ENCODE assay signal across 20 cellular contexts in the genomic region with DNA sequence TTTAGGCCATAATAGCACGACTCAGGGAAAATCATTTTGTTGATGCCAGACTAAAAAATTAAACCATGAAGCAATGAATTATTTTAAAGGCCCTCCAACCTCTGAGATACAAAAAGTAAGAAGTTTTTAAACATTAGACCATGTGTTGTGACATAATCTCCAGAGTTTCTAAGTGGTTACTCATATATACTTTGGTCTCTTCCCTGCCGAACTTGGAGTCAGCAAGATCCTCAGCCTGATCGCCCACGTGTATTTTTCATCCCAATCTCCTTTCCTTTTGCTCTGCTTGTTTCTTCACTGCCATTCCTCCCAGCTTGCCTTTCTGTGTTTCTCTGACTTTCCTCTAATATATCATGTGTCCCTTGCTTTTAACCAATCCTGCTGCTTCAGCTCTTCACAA. TPM values are rescaled to one million over a fixed set of nuclear protein-coding genes. Genes with fewer than 3 reads are reported as not detected.
DNase-seq lines count a peak whose midpoint lies in the region; ATAC-seq and TF ChIP-seq lines count a peak whose summit lies in the region.
"Had no signal": no experiment of that assay in that cellular context is flagged by ENCODE, and none has a peak within 500 bp of the region (broad histone marks: within the 10 kb centered on the region; RNA-seq: fewer than 3 reads in every experiment).

No MANE protein-coding gene starts in this region.

- H3K23ac ChIP-seq in IMR-90 (ENCODE audit: low read depth, low read length), result no peak overlapping the region

- no peaks in the 10 kb centered on the region for H3K9me3 ChIP-seq in IMR-90 (ENCODE audit: control insufficient read depth, insufficient read depth, low read length)
- H3K9me3 ChIP-seq: heart right ventricle, pancreas, SK-N-SH had no signal

- H3K4me3 ChIP-seq in IMR-90 (ENCODE audit: insufficient read depth, low read depth, low read length), result no peak overlapping the region
- no peak overlapping the region for H3K4me3 ChIP-seq in epithelial cell of esophagus (ENCODE audit: low read length)
- H3K4me3 ChIP-seq: dorsolateral prefrontal cortex, heart right ventricle, pancreas had no signal

- no peak overlapping the region for H2BK120ac ChIP-seq in IMR-90 (ENCODE audit: low read depth, low read length)

- in situ Hi-C loops in IMR-90 (cut with MboI; ENCODE audit: low sequenced_read_pairs), result no loop called here

- peak overlapping the region; percentile 28 for H2BK5ac ChIP-seq in IMR-90 (ENCODE audit: low read depth, low read length, poor library complexity, severe bottlenecking)

- H3K14ac ChIP-seq in IMR-90 (replicated peaks; ENCODE audit: low read depth, low read length), result no peak overlapping the region

- H2AK5ac ChIP-seq in IMR-90 (ENCODE audit: low read depth, low read length), result no peak overlapping the region

- no peak overlapping the region for H4K5ac ChIP-seq in IMR-90 (ENCODE audit: low read depth, low read length)

- peaks cover 38 to 49% of the 10 kb centered on the region in 2 experiments for H3K79me1 ChIP-seq in IMR-90 (ENCODE audit: low read depth in 1 of 2, low read length in 2 of 2)

- no CpG with 5 or more reads among the region's 4 CpGs for WGBS in IMR-90 (ENCODE audit: extremely low coverage in 2 of 2, insufficient read length in 1 of 2), 2 experiments

- POLR2A ChIA-PET in IMR-90 (lab: Charles Lee; ENCODE audit: unreplicated experiment), result interaction anchor here (0.5 kb wide), 1 partner anchor 11 kb away, joined by 4 read pairs; no protein-coding TSS in a partner anchor

- intact Hi-C loops in IMR-90 (cut with micrococcal nuclease), result no loop called here

- peak overlapping the region; percentile 65 for H3K4me2 ChIP-seq in IMR-90 (ENCODE audit: low read depth, low read length)
- H3K4me2 ChIP-seq: SK-N-SH had no signal

- H4K20me1 ChIP-seq in IMR-90 (ENCODE audit: insufficient read depth, low read length), result no peaks in the 10 kb centered on the region

- H3K27ac ChIP-seq in IMR-90 (ENCODE audit: insufficient read depth, low read length), result peak overlapping the region; percentile 62
- H3K27ac ChIP-seq: dorsolateral prefrontal cortex, heart right ventricle, pancreas had no signal

- H3K9ac ChIP-seq in IMR-90 (ENCODE audit: low read depth, low read length), result no peak overlapping the region; the same call in 1 of the 2 replicates
- H3K9ac ChIP-seq: SK-N-SH had no signal

- TF ChIP-seq RAD21 in IMR-90 (IDR thresholded peaks at IDR 0.05; ENCODE audit: low read length), result no peak

- H3K4me1 ChIP-seq in IMR-90 (ENCODE audit: control insufficient read depth, insufficient read depth, low read length), result peaks cover 6% of the 10 kb centered on the region

- H3K9me1 ChIP-seq in IMR-90 (ENCODE audit: insufficient read depth, low read length), result 0 out of 2 replicates have a peak, but pooled peaks cover 5% of the 10 kb centered on the region

- no peak overlapping the region for H4K91ac ChIP-seq in IMR-90 (ENCODE audit: insufficient read depth, low read depth, low read length)

- H3K4ac ChIP-seq in IMR-90 (ENCODE audit: low read depth, low read length), result no peak overlapping the region

- H3K27me3 ChIP-seq in IMR-90 (ENCODE audit: control insufficient read depth, insufficient read depth, low read length), result no peaks in the 10 kb centered on the region
- H3K27me3 ChIP-seq: dorsolateral prefrontal cortex, heart right ventricle, pancreas had no signal

- TF ChIP-seq POLR2A in IMR-90 (IDR thresholded peaks at IDR 0.05; ENCODE audit: low read depth, low read length), result no peak

- peak overlapping the region in 1 of 2 experiments; percentile 13; a peak in 1 of 4 replicates for H4K8ac ChIP-seq in IMR-90 (ENCODE audit: low read depth in 2 of 2, low read length in 2 of 2)

- TF ChIP-seq CTCF in IMR-90 (conservative IDR thresholded peaks at IDR 0.05; ENCODE audit: low read depth, low read length), result no peak
- no peak for TF ChIP-seq CTCF in epithelial cell of esophagus (IDR thresholded peaks at IDR 0.05; ENCODE audit: insufficient read depth, low read depth, low read length, missing control alignments)

- ATAC-seq in IMR-90 (ENCODE audit: low read depth) (peak; percentile 8), HG02885 (IDR thresholded peaks at IDR 0.05; ENCODE audit: poor library complexity, unreplicated experiment) (no peak), GM19395 (IDR thresholded peaks at IDR 0.05; ENCODE audit: unreplicated experiment) (no peak)
- ATAC-seq: activated CD8-positive, alpha-beta T cell treated with anti-CD3 and anti-CD28 coated beads for 36 hours; heart right ventricle; left cardiac atrium; pancreas; T-helper 17 cell had no signal

- dilution Hi-C loops in IMR-90 (cut with HindIII; ENCODE audit: low sequenced_read_pairs, unreplicated experiment), result no loop called here

- DNase-seq in AG08396 (ENCODE audit: low spot score), result peak; percentile 20
- peak; percentile 94 for DNase-seq in IMR-90
- peak; percentile 34 for DNase-seq in epithelial cell of esophagus (ENCODE audit: low read depth)
- DNase-seq in kidney tubule cell (ENCODE audit: low spot score), result peak; percentile 24
- DNase-seq in occipital lobe (lab: John Stamatoyannopoulos, UW), result no peak
- no peak for DNase-seq in ureter (ENCODE audit: low spot score)
- DNase-seq: activated CD8-positive, alpha-beta T cell treated with anti-CD3 and anti-CD28 coated beads for 36 hours; activated naive CD8-positive, alpha-beta T cell treated with anti-CD3 and anti-CD28 coated beads for 36 hours; cerebellar nuclear complex; DMS53; dorsolateral prefrontal cortex; heart right ventricle; Kasumi-1; left cardiac atrium; pancreas; SK-N-SH; substantia nigra; T-helper 17 cell had no signal

- no peak overlapping the region for H2AK9ac ChIP-seq in IMR-90 (replicated peaks; ENCODE audit: low read depth, low read length, poor library complexity)

- H3K18ac ChIP-seq in IMR-90 (ENCODE audit: low read depth, low read length), result no peak overlapping the region; the same call in 1 of the 2 replicates

- BruUV-seq in IMR-90 (replicated peaks; lab: Mats Ljungman, UMichigan), result no TSS peak

- H3K56ac ChIP-seq in IMR-90 (ENCODE audit: extremely low read depth, insufficient read depth, low read length), result no peak overlapping the region

- H3K36me3 ChIP-seq in IMR-90 (ENCODE audit: control insufficient read depth, insufficient read depth, low read length), result peaks cover 3% of the 10 kb centered on the region
- H3K36me3 ChIP-seq: pancreas had no signal

- no peak overlapping the region for H2AFZ ChIP-seq in IMR-90 (replicated peaks; ENCODE audit: low read length, poor library complexity)

- no peak overlapping the region for H2BK20ac ChIP-seq in IMR-90 (ENCODE audit: low read depth, low read length)

- H2BK15ac ChIP-seq in IMR-90 (ENCODE audit: low read depth, low read length), result no peak overlapping the region

- CTCF ChIA-PET in IMR-90 (lab: Yijun Ruan, JAX), result no interaction called here

TF ChIP-seq in IMR-90, 13 proteins besides CTCF, POLR2A, EP300 and RAD21:
- TF ChIP-seq MXI1 (IDR thresholded peaks at IDR 0.05; ENCODE audit: borderline replicate concordance, low read depth, low read length) (peak; percentile 71; the same call in 1 of the 2 replicates), CEBPB (IDR thresholded peaks at IDR 0.05; ENCODE audit: low read depth, low read length) (peak; percentile 85), FOS (IDR thresholded peaks at IDR 0.05; ENCODE audit: low read depth, low read length) (peak; percentile 43; the same call in 1 of the 2 replicates), CHD1 (IDR thresholded peaks at IDR 0.05; ENCODE audit: low read depth, low read length) (no peak), SMC3 (IDR thresholded peaks at IDR 0.05; ENCODE audit: low read depth, low read length) (no peak), MAFK (IDR thresholded peaks at IDR 0.05; ENCODE audit: low read depth, low read length) (peak; percentile 68), USF2 (IDR thresholded peaks at IDR 0.05; ENCODE audit: low read depth, low read length) (0 out of 2 replicates have a peak, but pooled peaks have one; percentile 44), NFE2L2 (IDR thresholded peaks at IDR 0.05; ENCODE audit: low read depth, low read length) (no peak)

RNA-seq across cellular contexts. Expression of gene ARV1, which starts 3.8 kb away (rescaled TPM):
- 19.0 and 26.7 TPM in 2 replicates for total RNA-seq in IMR-90 (2012; rRNA removed)
- polyA plus RNA-seq in IMR-90 (2012; rRNA removed), result 18.9 and 22.9 TPM in 2 replicates
- 6.2 and 8.0 TPM in 2 replicates for polyA plus RNA-seq in IMR-90 (2012; cell fraction: cytosol; rRNA removed)
- polyA plus RNA-seq in IMR-90 (2012; cell fraction: nucleus; rRNA removed; ENCODE audit: low replicate concordance), result 1.7 and 10.5 TPM in 2 replicates
- total RNA-seq in occipital lobe, result 17.2 TPM
- total RNA-seq in ureter, result 24.3 TPM

RNA-seq across cellular contexts. Expression of gene TTC13, which starts 4.0 kb away (rescaled TPM):
- 8.9 and 9.1 TPM in 2 replicates for total RNA-seq in IMR-90 (2012; rRNA removed)
- polyA plus RNA-seq in IMR-90 (2012; rRNA removed), result 6.0 and 6.1 TPM in 2 replicates
- 2.2 and 2.5 TPM in 2 replicates for polyA plus RNA-seq in IMR-90 (2012; cell fraction: cytosol; rRNA removed)
- polyA plus RNA-seq in IMR-90 (2012; cell fraction: nucleus; rRNA removed; ENCODE audit: low replicate concordance), result 3.1 and 9.3 TPM in 2 replicates
- total RNA-seq in occipital lobe, result 56.1 TPM
- 20.3 TPM for total RNA-seq in ureter

RNA-seq across cellular contexts. Expression of gene FAM89A, which starts 57.4 kb away (rescaled TPM):
- total RNA-seq in IMR-90 (2012; rRNA removed) (6.8 and 7.5 TPM in 2 replicates), occipital lobe (6.7 TPM), ureter (11.3 TPM)
- polyA plus RNA-seq in IMR-90 (2012; rRNA removed), result 8.1 and 8.5 TPM in 2 replicates
- polyA plus RNA-seq in IMR-90 (2012; cell fraction: cytosol; rRNA removed), result 2.4 and 7.1 TPM in 2 replicates
- polyA plus RNA-seq in IMR-90 (2012; cell fraction: nucleus; rRNA removed; ENCODE audit: low replicate concordance), result 2.6 and 3.9 TPM in 2 replicates

Comparison
In these comparisons a context has a peak if more than half of its experiments do, and no peak if none do; other contexts are left out.
1. DNase-seq: peak in AG08396 (single experiment), IMR-90 (single experiment), epithelial cell of esophagus (single experiment) and kidney tubule cell (single experiment); none in occipital lobe (single experiment) and ureter (single experiment).